In the genomic region with DNA sequence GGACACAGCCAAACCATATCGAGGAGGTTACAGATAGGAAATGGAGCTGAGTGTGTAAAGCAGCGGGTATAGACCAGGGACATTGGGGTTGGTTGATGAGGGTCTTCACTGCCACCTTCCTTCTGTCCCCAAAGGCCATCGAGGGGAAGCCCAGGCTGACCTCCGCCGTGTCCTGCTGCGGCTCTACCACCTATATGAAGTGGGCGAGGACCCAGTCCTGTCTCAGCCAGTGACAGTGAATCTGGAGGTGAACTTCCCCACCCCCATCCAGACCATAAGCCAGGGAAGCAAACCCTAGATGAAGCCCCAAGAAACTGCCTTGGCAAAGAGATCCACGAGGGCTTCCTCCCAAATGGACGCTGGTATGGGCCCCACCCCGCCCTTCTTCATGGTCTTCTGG, we compare ENCODE assay signal across 15 cellular contexts. TPM values are rescaled to one million over a fixed set of nuclear protein-coding genes. Genes with fewer than 3 reads are reported as not detected.
DNase-seq lines count a peak whose midpoint lies in the region; ATAC-seq and TF ChIP-seq lines count a peak whose summit lies in the region.
"Had no signal": no experiment of that assay in that cellular context is flagged by ENCODE, and none has a peak within 500 bp of the region (broad histone marks: within the 10 kb centered on the region; RNA-seq: fewer than 3 reads in every experiment).

No MANE protein-coding gene starts in this region.

- intact Hi-C loops in natural killer cell (cut with micrococcal nuclease): no loop called here
- intact Hi-C loops in aorta (cut with DNase I): no loop called here

- DNase-seq in natural killer cell treated with Interleukin-12 subunit alpha and Interleukin-12 subunit beta and Interleukin-15 and Interleukin-18, amount 100 ng/mL, for 72 hours (ENCODE audit: low spot score): peak; percentile 54
- DNase-seq in natural killer cell (no peak), chondrocyte (ENCODE audit: low spot score) (peak; percentile 33), osteoblast (ENCODE audit: insufficient read length, low spot score, missing footprints) (peak; percentile 37), aorta (peak; percentile 5), NCI-H82 treated with DMSO at 0.1 percent for 48 hours (lab: John Stamatoyannopoulos, UW; ENCODE audit: unreplicated experiment) (no peak)
- DNase-seq: 8988T; CD8-positive, alpha-beta memory T cell; COR-L47; GDM1 had no signal

- peaks cover 6% of the 10 kb centered on the region for H3K36me3 Mint-ChIP-seq in natural killer cell treated with Interleukin-12 subunit alpha and Interleukin-12 subunit beta and Interleukin-15 and Interleukin-18, amount 100 ng/mL, for 72 hours
- H3K36me3 Mint-ChIP-seq in natural killer cell (peaks cover 7% of the 10 kb centered on the region), chondrocyte (ENCODE audit: low read depth) (peaks cover 12% of the 10 kb centered on the region)

- no peaks in the 10 kb centered on the region for H3K27me3 ChIP-seq in osteoblast (ENCODE audit: insufficient read depth, low read length)
- H3K27me3 ChIP-seq in aorta (ENCODE audit: control insufficient read depth in 1 of 2, insufficient read depth in 2 of 2, low read length in 1 of 2): no peaks in the 10 kb centered on the region
- H3K27me3 ChIP-seq: BLaER1 had no signal

- no peaks in the 10 kb centered on the region for H3K27me3 Mint-ChIP-seq in natural killer cell treated with Interleukin-12 subunit alpha and Interleukin-12 subunit beta and Interleukin-15 and Interleukin-18, amount 100 ng/mL, for 72 hours
- no peaks in the 10 kb centered on the region for H3K27me3 Mint-ChIP-seq in natural killer cell (ENCODE audit: low read depth in 2 of 2)
- no peaks in the 10 kb centered on the region for H3K27me3 Mint-ChIP-seq in chondrocyte (ENCODE audit: low read depth)
- H3K27me3 Mint-ChIP-seq: CD8-positive, alpha-beta memory T cell had no signal

- H3K79me2 ChIP-seq in osteoblast (ENCODE audit: insufficient read depth, low read length): no peaks in the 10 kb centered on the region

- H3K36me3 ChIP-seq in osteoblast (ENCODE audit: insufficient read depth, low read length) (no peaks in the 10 kb centered on the region), aorta (ENCODE audit: control insufficient read depth in 1 of 2, insufficient read depth in 2 of 2, low read length in 1 of 2) (peaks cover 0 to 12% of the 10 kb centered on the region in 2 donors)
- H3K36me3 ChIP-seq: HAP-1 had no signal

- TF ChIP-seq CTCF in natural killer cell (IDR thresholded peaks at IDR 0.05) (no peak), chondrocyte (IDR thresholded peaks at IDR 0.05) (no peak), osteoblast (IDR thresholded peaks at IDR 0.05; ENCODE audit: extremely low read depth, low read depth, low read length) (no peak)

- ATAC-seq in natural killer cell treated with Interleukin-12 subunit alpha and Interleukin-12 subunit beta and Interleukin-15 and Interleukin-18, amount 100 ng/mL, for 72 hours: no peak
- ATAC-seq in natural killer cell (no peak), aorta (ENCODE audit: low FRiP score) (no peak), HG02571 (IDR thresholded peaks at IDR 0.05; ENCODE audit: unreplicated experiment) (no peak), GM21723 (IDR thresholded peaks at IDR 0.05; ENCODE audit: unreplicated experiment) (no peak)

- H3K9me3 Mint-ChIP-seq in natural killer cell treated with Interleukin-12 subunit alpha and Interleukin-12 subunit beta and Interleukin-15 and Interleukin-18, amount 100 ng/mL, for 72 hours: no peaks in the 10 kb centered on the region
- H3K9me3 Mint-ChIP-seq in natural killer cell: no peaks in the 10 kb centered on the region
- no peaks in the 10 kb centered on the region for H3K9me3 Mint-ChIP-seq in chondrocyte (ENCODE audit: low read depth)
- H3K9me3 Mint-ChIP-seq: CD8-positive, alpha-beta memory T cell had no signal

- no peaks in the 10 kb centered on the region for H4K20me1 ChIP-seq in osteoblast (ENCODE audit: insufficient read depth, low read length)

- no peak overlapping the region for H3K4me2 ChIP-seq in osteoblast (ENCODE audit: insufficient read depth, low read length)
- H3K4me2 ChIP-seq: BLaER1 had no signal

- no peaks in the 10 kb centered on the region for H3K9me3 ChIP-seq in osteoblast (ENCODE audit: low read depth, low read length)
- no peaks in the 10 kb centered on the region for H3K9me3 ChIP-seq in aorta (ENCODE audit: control insufficient read depth, low read length)
- H3K9me3 ChIP-seq: BLaER1, HAP-1 had no signal

- H3K27ac ChIP-seq in osteoblast (ENCODE audit: low read depth, low read length): no peak overlapping the region
- H3K27ac ChIP-seq in aorta (ENCODE audit: low read depth in 1 of 2, low read length in 2 of 2): no peak overlapping the region
- H3K27ac ChIP-seq: BLaER1, HL-60 had no signal

- H3K4me1 ChIP-seq in osteoblast (ENCODE audit: insufficient read depth, low read length) (no peaks in the 10 kb centered on the region), aorta (ENCODE audit: control insufficient read depth in 1 of 2, insufficient read depth in 2 of 2, low read length in 2 of 2) (no peaks in the 10 kb centered on the region)
- H3K4me1 ChIP-seq: HAP-1 had no signal

- no peak overlapping the region for H3K4me3 Mint-ChIP-seq in natural killer cell treated with Interleukin-12 subunit alpha and Interleukin-12 subunit beta and Interleukin-15 and Interleukin-18, amount 100 ng/mL, for 72 hours
- no peak overlapping the region for H3K4me3 Mint-ChIP-seq in natural killer cell
- H3K4me3 Mint-ChIP-seq in chondrocyte (ENCODE audit: unreplicated experiment): no peak overlapping the region
- H3K4me3 Mint-ChIP-seq: CD8-positive, alpha-beta memory T cell had no signal

- H2AFZ ChIP-seq in osteoblast (ENCODE audit: low read length): no peak overlapping the region

- WGBS in aorta, 2 donors: 96 to 97% methylated on average over 10 of the region's 10 CpGs

- peaks cover 0 to 3% of the 10 kb centered on the region in 2 donors for H3K4me1 Mint-ChIP-seq in natural killer cell treated with Interleukin-12 subunit alpha and Interleukin-12 subunit beta and Interleukin-15 and Interleukin-18, amount 100 ng/mL, for 72 hours (ENCODE audit: low read depth in 2 of 2)
- no peaks in the 10 kb centered on the region for H3K4me1 Mint-ChIP-seq in natural killer cell
- no peaks in the 10 kb centered on the region for H3K4me1 Mint-ChIP-seq in chondrocyte (ENCODE audit: low read depth)
- H3K4me1 Mint-ChIP-seq: CD8-positive, alpha-beta memory T cell had no signal

- H3K27ac Mint-ChIP-seq in natural killer cell treated with Interleukin-12 subunit alpha and Interleukin-12 subunit beta and Interleukin-15 and Interleukin-18, amount 100 ng/mL, for 72 hours: no peak overlapping the region
- H3K27ac Mint-ChIP-seq in natural killer cell (no peak overlapping the region), chondrocyte (ENCODE audit: unreplicated experiment) (no peak overlapping the region)

- H3K4me3 ChIP-seq in osteoblast (ENCODE audit: insufficient read depth, low read length): no peak overlapping the region
- H3K4me3 ChIP-seq in aorta (ENCODE audit: low read length in 2 of 2): no peak overlapping the region
- H3K4me3 ChIP-seq: BLaER1, HAP-1 had no signal

RNA-seq across cellular contexts. Expression of a gene that starts 23.2 kb away (rescaled TPM):
- total RNA-seq in natural killer cell treated with Interleukin-12 subunit alpha and Interleukin-12 subunit beta and Interleukin-15 and Interleukin-18, amount 100 ng/mL, for 72 hours: 100 to 1,000 TPM; 102 to 123 TPM
- total RNA-seq in natural killer cell: 100 to 1,000 TPM; 105 to 146 (median 146) TPM
- 247 to 293 TPM (median 250 TPM) in 3 replicates for total RNA-seq in chondrocyte
- total RNA-seq in osteoblast: 94.1 and 95.2 TPM in 2 replicates
- total RNA-seq in aorta: 100 to 1,000 TPM; 244 to 263 TPM
- 100 to 1,000 TPM; 326 to 419 TPM for polyA plus RNA-seq in aorta

RNA-seq across cellular contexts. Expression of a gene that starts 42.3 kb away (rescaled TPM):
- total RNA-seq in natural killer cell treated with Interleukin-12 subunit alpha and Interleukin-12 subunit beta and Interleukin-15 and Interleukin-18, amount 100 ng/mL, for 72 hours: 10 to 100 TPM; 23.8 to 30.7 TPM
- 10 to 100 TPM; 34.5 to 47.8 (median 39.0) TPM for total RNA-seq in natural killer cell
- 36.7 to 46.4 TPM (median 44.1 TPM) in 3 replicates for total RNA-seq in chondrocyte
- total RNA-seq in osteoblast: 26.8 and 28.2 TPM in 2 replicates
- total RNA-seq in aorta: 10 to 100 TPM; 44.8 to 58.0 TPM
- polyA plus RNA-seq in aorta: 10 to 100 TPM; 13.1 to 40.3 TPM

Comparison
In these comparisons a context has a peak if more than half of its experiments do, and no peak if none do; other contexts are left out.
1. DNase-seq: peak in natural killer cell treated with Interleukin-12 subunit alpha and Interleukin-12 subunit beta and Interleukin-15 and Interleukin-18, amount 100 ng/mL, for 72 hours (single experiment), chondrocyte (single experiment), osteoblast (single experiment) and aorta (2 of 2); none in natural killer cell (single experiment) and NCI-H82 treated with DMSO at 0.1 percent for 48 hours (single experiment).